Comparison of ENCODE assay signal across 2 cellular contexts in the genomic region with DNA sequence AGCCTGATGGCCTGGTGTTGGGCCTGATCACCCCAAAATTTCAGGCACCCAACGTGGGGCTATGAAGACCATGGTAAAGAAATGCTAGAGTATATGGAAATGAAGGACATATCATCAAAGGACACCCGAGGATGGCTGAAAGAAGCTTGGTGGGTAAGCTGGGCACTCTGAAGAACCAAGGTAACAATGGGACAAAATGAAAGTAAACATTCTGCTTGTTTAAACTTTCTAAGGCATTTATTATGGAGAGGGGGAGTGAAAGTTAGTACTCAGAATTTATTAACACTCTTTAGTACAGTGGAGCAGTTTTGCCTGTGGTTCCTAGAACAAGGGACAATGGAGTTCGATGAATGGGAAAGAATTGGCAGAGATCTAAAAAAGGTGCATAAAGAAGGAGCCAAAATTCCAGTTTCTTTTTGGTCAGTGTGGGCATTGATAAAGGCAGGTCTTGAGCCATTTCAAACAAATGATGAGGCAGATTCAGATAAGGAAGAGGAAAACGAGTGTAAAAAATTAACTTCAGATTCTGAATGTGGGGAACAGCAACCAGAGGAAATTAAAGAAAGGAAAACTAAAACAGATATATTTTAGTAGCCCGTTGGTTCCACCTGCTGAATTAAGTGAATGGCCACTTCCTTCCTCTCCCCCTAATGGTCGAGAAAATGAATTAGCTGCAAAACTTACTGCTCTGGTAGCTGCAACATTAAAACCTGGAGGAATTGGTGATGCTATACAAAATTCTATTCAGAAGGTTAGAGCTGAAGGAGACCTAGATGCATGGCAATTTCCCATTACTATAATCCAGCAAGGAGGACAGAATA.
TF ChIP-seq lines count a peak whose summit lies in the region.

No MANE protein-coding gene starts in this region.

TF ChIP-seq in SK-N-SH treated with all-trans-retinoic acid at 6 μM for 48 hours, 23 proteins besides CTCF, POLR2A, EP300 and RAD21 (continued from another document):
- TF ChIP-seq TOX (CRISPR knock-in tag; IDR thresholded peaks at IDR 0.05; ENCODE audit: borderline replicate concordance) (no peak), PATZ1 (CRISPR knock-in tag; IDR thresholded peaks at IDR 0.05; ENCODE audit: borderline replicate concordance) (no peak), ZFP30 (CRISPR knock-in tag; IDR thresholded peaks at IDR 0.05) (no peak), CSDC2 (CRISPR knock-in tag; IDR thresholded peaks at IDR 0.05) (no peak), PPARA (CRISPR knock-in tag; IDR thresholded peaks at IDR 0.05; ENCODE audit: borderline replicate concordance) (no peak), ARNTL (CRISPR knock-in tag; IDR thresholded peaks at IDR 0.05; ENCODE audit: borderline replicate concordance, low read depth) (no peak), ZNF565 (CRISPR knock-in tag; conservative IDR thresholded peaks at IDR 0.05; ENCODE audit: low read depth) (no peak), POU6F1 (CRISPR knock-in tag; IDR thresholded peaks at IDR 0.05; ENCODE audit: borderline replicate concordance, low read depth) (no peak), TSHZ2 (CRISPR knock-in tag; IDR thresholded peaks at IDR 0.05) (no peak), ZC3H10 (CRISPR knock-in tag; IDR thresholded peaks at IDR 0.05) (no peak), ESRRG (CRISPR knock-in tag; IDR thresholded peaks at IDR 0.05) (no peak), ZFP3 (CRISPR knock-in tag; IDR thresholded peaks at IDR 0.05) (no peak)
- TF ChIP-seq, protein P1, sequence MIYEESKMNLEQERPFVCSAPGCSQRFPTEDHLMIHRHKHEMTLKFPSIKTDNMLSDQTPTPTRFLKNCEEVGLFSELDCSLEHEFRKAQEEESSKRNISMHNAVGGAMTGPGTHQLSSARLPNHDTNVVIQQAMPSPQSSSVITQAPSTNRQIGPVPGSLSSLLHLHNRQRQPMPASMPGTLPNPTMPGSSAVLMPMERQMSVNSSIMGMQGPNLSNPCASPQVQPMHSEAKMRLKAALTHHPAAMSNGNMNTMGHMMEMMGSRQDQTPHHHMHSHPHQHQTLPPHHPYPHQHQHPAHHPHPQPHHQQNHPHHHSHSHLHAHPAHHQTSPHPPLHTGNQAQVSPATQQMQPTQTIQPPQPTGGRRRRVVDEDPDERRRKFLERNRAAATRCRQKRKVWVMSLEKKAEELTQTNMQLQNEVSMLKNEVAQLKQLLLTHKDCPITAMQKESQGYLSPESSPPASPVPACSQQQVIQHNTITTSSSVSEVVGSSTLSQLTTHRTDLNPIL (CRISPR knock-in tag; IDR thresholded peaks at IDR 0.05; ENCODE audit: low read depth) = no peak

TF ChIP-seq in SK-N-SH, 30 proteins besides CTCF, POLR2A, EP300 and RAD21:
- TF ChIP-seq, protein P2, sequence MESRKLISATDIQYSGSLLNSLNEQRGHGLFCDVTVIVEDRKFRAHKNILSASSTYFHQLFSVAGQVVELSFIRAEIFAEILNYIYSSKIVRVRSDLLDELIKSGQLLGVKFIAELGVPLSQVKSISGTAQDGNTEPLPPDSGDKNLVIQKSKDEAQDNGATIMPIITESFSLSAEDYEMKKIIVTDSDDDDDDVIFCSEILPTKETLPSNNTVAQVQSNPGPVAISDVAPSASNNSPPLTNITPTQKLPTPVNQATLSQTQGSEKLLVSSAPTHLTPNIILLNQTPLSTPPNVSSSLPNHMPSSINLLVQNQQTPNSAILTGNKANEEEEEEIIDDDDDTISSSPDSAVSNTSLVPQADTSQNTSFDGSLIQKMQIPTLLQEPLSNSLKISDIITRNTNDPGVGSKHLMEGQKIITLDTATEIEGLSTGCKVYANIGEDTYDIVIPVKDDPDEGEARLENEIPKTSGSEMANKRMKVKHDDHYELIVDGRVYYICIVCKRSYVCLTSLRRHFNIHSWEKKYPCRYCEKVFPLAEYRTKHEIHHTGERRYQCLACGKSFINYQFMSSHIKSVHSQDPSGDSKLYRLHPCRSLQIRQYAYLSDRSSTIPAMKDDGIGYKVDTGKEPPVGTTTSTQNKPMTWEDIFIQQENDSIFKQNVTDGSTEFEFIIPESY (IDR thresholded peaks at IDR 0.05; ENCODE audit: borderline replicate concordance, low read depth) = no peak
- no peak for TF ChIP-seq MEF2A (IDR thresholded peaks at IDR 0.05; ENCODE audit: borderline replicate concordance, low read depth)
- TF ChIP-seq USF1 (IDR thresholded peaks at IDR 0.05; ENCODE audit: borderline replicate concordance, low read depth) = no peak
- no peak for TF ChIP-seq CHD2 (IDR thresholded peaks at IDR 0.05; ENCODE audit: low read length, partially characterized antibody)
- TF ChIP-seq, protein P3, sequence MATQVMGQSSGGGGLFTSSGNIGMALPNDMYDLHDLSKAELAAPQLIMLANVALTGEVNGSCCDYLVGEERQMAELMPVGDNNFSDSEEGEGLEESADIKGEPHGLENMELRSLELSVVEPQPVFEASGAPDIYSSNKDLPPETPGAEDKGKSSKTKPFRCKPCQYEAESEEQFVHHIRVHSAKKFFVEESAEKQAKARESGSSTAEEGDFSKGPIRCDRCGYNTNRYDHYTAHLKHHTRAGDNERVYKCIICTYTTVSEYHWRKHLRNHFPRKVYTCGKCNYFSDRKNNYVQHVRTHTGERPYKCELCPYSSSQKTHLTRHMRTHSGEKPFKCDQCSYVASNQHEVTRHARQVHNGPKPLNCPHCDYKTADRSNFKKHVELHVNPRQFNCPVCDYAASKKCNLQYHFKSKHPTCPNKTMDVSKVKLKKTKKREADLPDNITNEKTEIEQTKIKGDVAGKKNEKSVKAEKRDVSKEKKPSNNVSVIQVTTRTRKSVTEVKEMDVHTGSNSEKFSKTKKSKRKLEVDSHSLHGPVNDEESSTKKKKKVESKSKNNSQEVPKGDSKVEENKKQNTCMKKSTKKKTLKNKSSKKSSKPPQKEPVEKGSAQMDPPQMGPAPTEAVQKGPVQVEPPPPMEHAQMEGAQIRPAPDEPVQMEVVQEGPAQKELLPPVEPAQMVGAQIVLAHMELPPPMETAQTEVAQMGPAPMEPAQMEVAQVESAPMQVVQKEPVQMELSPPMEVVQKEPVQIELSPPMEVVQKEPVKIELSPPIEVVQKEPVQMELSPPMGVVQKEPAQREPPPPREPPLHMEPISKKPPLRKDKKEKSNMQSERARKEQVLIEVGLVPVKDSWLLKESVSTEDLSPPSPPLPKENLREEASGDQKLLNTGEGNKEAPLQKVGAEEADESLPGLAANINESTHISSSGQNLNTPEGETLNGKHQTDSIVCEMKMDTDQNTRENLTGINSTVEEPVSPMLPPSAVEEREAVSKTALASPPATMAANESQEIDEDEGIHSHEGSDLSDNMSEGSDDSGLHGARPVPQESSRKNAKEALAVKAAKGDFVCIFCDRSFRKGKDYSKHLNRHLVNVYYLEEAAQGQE (IDR thresholded peaks at IDR 0.05; ENCODE audit: low read depth, low read length) = no peak
- TF ChIP-seq POLR2AphosphoS5 (IDR thresholded peaks at IDR 0.05; ENCODE audit: low read depth, low read length) = no peak
- TF ChIP-seq ELF1 (IDR thresholded peaks at IDR 0.05) = no peak
- TF ChIP-seq RCOR1 (IDR thresholded peaks at IDR 0.05; ENCODE audit: low read length) = no peak
- no peak for TF ChIP-seq FOSL2 (IDR thresholded peaks at IDR 0.05; ENCODE audit: borderline replicate concordance, low read depth)
- TF ChIP-seq SIN3A (IDR thresholded peaks at IDR 0.05; ENCODE audit: borderline replicate concordance, low read depth, low read length) = no peak
